Comparison of ENCODE assay signal across 26 cellular contexts in genomic region chr2:12855508-12855907, GRCh38.
DNase-seq lines count a peak whose midpoint lies in the region; ATAC-seq, FAIRE-seq and TF ChIP-seq lines count a peak whose summit lies in the region.
"Had no signal": no experiment of that assay in that cellular context is flagged by ENCODE, and none has a peak within 500 bp of the region (broad histone marks: within the 10 kb centered on the region; RNA-seq: fewer than 3 reads in every experiment).

No MANE protein-coding gene starts in this region.

- peak overlapping the region in 6 of 7 donors; percentile 3 to 43 (median 27) for H3K27ac Mint-ChIP-seq in CD4-positive, alpha-beta memory T cell
- peak overlapping the region; percentile 5 for H3K27ac Mint-ChIP-seq in T-helper 2 cell treated with Interferon-gamma antibody and Interleukin-4, amounts not matched to agents 5 μg/mL and 100 μg/mL, for 36 hours
- H3K27ac Mint-ChIP-seq in effector memory CD8-positive, alpha-beta T cell = no peak overlapping the region

- no peak for TF ChIP-seq CTCF in adrenal gland (IDR thresholded peaks at IDR 0.05)
- no peak for TF ChIP-seq CTCF in kidney (IDR thresholded peaks at IDR 0.05; ENCODE audit: borderline replicate concordance, extremely low read depth, insufficient read depth)

- CTCF ChIA-PET in CD4-positive, alpha-beta memory T cell (lab: Charles Lee; ENCODE audit: partially characterized antibody) = interaction anchor here (0.9 kb wide), 1 partner anchor 152 kb away, joined by 3 read pairs; no protein-coding TSS in a partner anchor

- peaks cover 0 to 2% (median 0%) of the 10 kb centered on the region in 8 donors for H3K9me3 Mint-ChIP-seq in CD4-positive, alpha-beta memory T cell
- peaks cover 1% of the 10 kb centered on the region for H3K9me3 Mint-ChIP-seq in T-helper 2 cell treated with Interferon-gamma antibody and Interleukin-4, amounts not matched to agents 5 μg/mL and 100 μg/mL, for 36 hours
- no peaks in the 10 kb centered on the region for H3K9me3 Mint-ChIP-seq in effector memory CD8-positive, alpha-beta T cell

- no peaks in the 10 kb centered on the region for H3K36me3 ChIP-seq in CD4-positive, alpha-beta memory T cell (ENCODE audit: insufficient read depth, low read length)
- no peaks in the 10 kb centered on the region for H3K36me3 ChIP-seq in adrenal gland (replicated peaks in 1 of 2)
- no peaks in the 10 kb centered on the region; the same call in 1 of the 2 replicates for H3K36me3 ChIP-seq in HAP-1 (replicated peaks)
- no peaks in the 10 kb centered on the region for H3K36me3 ChIP-seq in kidney (ENCODE audit: control insufficient read depth in 1 of 2, insufficient read depth in 2 of 2, low read length in 2 of 2)
- H3K36me3 ChIP-seq: left lung, ovary, SJSA1, spleen had no signal

- no peak for FAIRE-seq in kidney (lab: Jason Lieb, UNC)
- FAIRE-seq: GM19239 had no signal

- H3K4me3 ChIP-seq in CD4-positive, alpha-beta memory T cell (ENCODE audit: low read length in 2 of 2) = no peak overlapping the region
- H3K4me3 ChIP-seq in adrenal gland (no peak overlapping the region), HAP-1 (no peak overlapping the region), kidney (ENCODE audit: low read length in 2 of 2) (no peak overlapping the region)
- H3K4me3 ChIP-seq: dorsolateral prefrontal cortex, GM23248, left lung, ovary, SJSA1, spleen had no signal

- peaks cover 0 to 10% (median 2%) of the 10 kb centered on the region in 4 donors for H3K4me1 Mint-ChIP-seq in CD4-positive, alpha-beta memory T cell
- H3K4me1 Mint-ChIP-seq in T-helper 2 cell treated with Interferon-gamma antibody and Interleukin-4, amounts not matched to agents 5 μg/mL and 100 μg/mL, for 36 hours (ENCODE audit: low read depth) = peaks cover 25% of the 10 kb centered on the region
- H3K4me1 Mint-ChIP-seq in effector memory CD8-positive, alpha-beta T cell (ENCODE audit: low read depth in 2 of 2) = peaks cover 20 to 24% of the 10 kb centered on the region in 2 donors

- no peak overlapping the region for H3K9ac ChIP-seq in kidney (ENCODE audit: low read length in 2 of 2)
- H3K9ac ChIP-seq: GM23248 had no signal

- H3K27me3 Mint-ChIP-seq in CD4-positive, alpha-beta memory T cell = peaks cover 0 to 3% of the 10 kb centered on the region in 2 donors
- H3K27me3 Mint-ChIP-seq in T-helper 2 cell treated with Interferon-gamma antibody and Interleukin-4, amounts not matched to agents 5 μg/mL and 100 μg/mL, for 36 hours (ENCODE audit: low read depth) = peaks cover 8% of the 10 kb centered on the region
- no peaks in the 10 kb centered on the region for H3K27me3 Mint-ChIP-seq in effector memory CD8-positive, alpha-beta T cell

- no peak for DNase-seq in activated CD4-positive, CD25-positive, alpha-beta regulatory T cell (lab: John Stamatoyannopoulos, UW)
- DNase-seq in CD4-positive, alpha-beta memory T cell = peak in 4 of 5 donors; percentile 24 to 38 (median 34)
- peak; percentile 23 for DNase-seq in T-helper 2 cell treated with Interferon-gamma antibody and Interleukin-4, amounts not matched to agents 5 μg/mL and 100 μg/mL, for 36 hours (ENCODE audit: low spot score)
- peak in 2 of 3 experiments; percentile 7 to 13 for DNase-seq in effector memory CD8-positive, alpha-beta T cell
- DNase-seq in adrenal gland = no peak
- no peak for DNase-seq in HAP-1 (ENCODE audit: low spot score in 2 of 2)
- no peak for DNase-seq in kidney
- DNase-seq: activated effector memory CD4-positive, alpha-beta T cell treated with Interleukin-2 at 50 U/mL for 16 hours; AML-193; dorsolateral prefrontal cortex; GM23248; Kasumi-1; left lung; NCI-H1092 treated with DMSO at 0.1 percent for 48 hours; NCI-H2081; NCI-H446 treated with DMSO at 0.1 percent for 48 hours; ovary; spleen; stimulated activated CD4-positive, alpha-beta T cell treated with anti-CD3 and anti-CD28 coated beads, Interleukin-4, amount 100 ng/mL, for 4 hours; trophoblast cell had no signal

- no peak overlapping the region for H3K27ac ChIP-seq in CD4-positive, alpha-beta memory T cell (ENCODE audit: low read depth, low read length)
- H3K27ac ChIP-seq in adrenal gland (no peak overlapping the region), kidney (ENCODE audit: low read depth in 2 of 2, low read length in 2 of 2) (no peak overlapping the region)
- H3K27ac ChIP-seq: 22Rv1, dorsolateral prefrontal cortex, epithelial cell of prostate, left lung, ovary had no signal

- H3K36me3 Mint-ChIP-seq in CD4-positive, alpha-beta memory T cell = no peaks in the 10 kb centered on the region
- H3K36me3 Mint-ChIP-seq in T-helper 2 cell treated with Interferon-gamma antibody and Interleukin-4, amounts not matched to agents 5 μg/mL and 100 μg/mL, for 36 hours (ENCODE audit: low read depth) = peaks cover 4% of the 10 kb centered on the region
- peaks cover 4% of the 10 kb centered on the region for H3K36me3 Mint-ChIP-seq in effector memory CD8-positive, alpha-beta T cell (ENCODE audit: insufficient read depth)

- H3K4me3 Mint-ChIP-seq in CD4-positive, alpha-beta memory T cell = peak overlapping the region in 2 of 8 donors; percentile 13 to 24
- H3K4me3 Mint-ChIP-seq in T-helper 2 cell treated with Interferon-gamma antibody and Interleukin-4, amounts not matched to agents 5 μg/mL and 100 μg/mL, for 36 hours = peak overlapping the region; percentile 64
- H3K4me3 Mint-ChIP-seq in effector memory CD8-positive, alpha-beta T cell = peak overlapping the region in 1 of 2 donors; percentile 32

- ATAC-seq in activated CD4-positive, CD25-positive, alpha-beta regulatory T cell treated with anti-CD3 and anti-CD28 coated beads, Interleukin-2, amount 50 U/mL, for 24 hours = peak; percentile 65 to 74
- peak; percentile 53 for ATAC-seq in effector memory CD8-positive, alpha-beta T cell (replicated peaks)
- ATAC-seq: left lung; naive thymus-derived CD8-positive, alpha-beta T cell had no signal

- no peaks in the 10 kb centered on the region for H3K9me3 ChIP-seq in CD4-positive, alpha-beta memory T cell (ENCODE audit: control insufficient read depth in 1 of 2, low read length in 2 of 2)
- H3K9me3 ChIP-seq in adrenal gland (replicated peaks in 1 of 3) (no peaks in the 10 kb centered on the region), HAP-1 (no peaks in the 10 kb centered on the region), kidney (ENCODE audit: control insufficient read depth in 1 of 2, low read length in 2 of 2) (no peaks in the 10 kb centered on the region)
- H3K9me3 ChIP-seq: ovary, spleen had no signal

- peaks cover 57% of the 10 kb centered on the region for H3K4me1 ChIP-seq in CD4-positive, alpha-beta memory T cell (ENCODE audit: insufficient read depth, low read length)
- no peaks in the 10 kb centered on the region for H3K4me1 ChIP-seq in adrenal gland (replicated peaks in 1 of 2)
- H3K4me1 ChIP-seq in HAP-1 = no peaks in the 10 kb centered on the region
- H3K4me1 ChIP-seq in kidney (ENCODE audit: control insufficient read depth in 1 of 2, insufficient read depth in 1 of 2, low read depth in 1 of 2, low read length in 2 of 2) = no peaks in the 10 kb centered on the region

- no peak for TF ChIP-seq POLR2A in adrenal gland (IDR thresholded peaks at IDR 0.05)

- in situ Hi-C loops in HAP-1 (cut with MboI; ENCODE audit: low sequenced_read_pairs) = no loop called here

- intact Hi-C loops in CD4-positive, alpha-beta memory T cell (cut with micrococcal nuclease) = no loop called here
- intact Hi-C loops in adrenal gland (cut with DNase I) (no loop called here), kidney (cut with DNase I) (no loop called here)

- H3K27me3 ChIP-seq in CD4-positive, alpha-beta memory T cell (ENCODE audit: insufficient read depth, low read length) = no peaks in the 10 kb centered on the region
- H3K27me3 ChIP-seq in adrenal gland = no peaks in the 10 kb centered on the region
- H3K27me3 ChIP-seq in HAP-1 (ENCODE audit: low read depth) = no peaks in the 10 kb centered on the region
- H3K27me3 ChIP-seq: dorsolateral prefrontal cortex, left lung, ovary, SJSA1, spleen had no signal

- POLR2A ChIA-PET in CD4-positive, alpha-beta memory T cell (lab: Charles Lee; ENCODE audit: partially characterized antibody) = interaction anchor here (1.0 kb wide), 2 partner anchors 127 to 132 kb away, joined by 3 to 4 read pairs; no protein-coding TSS in a partner anchor

Comparison
In these comparisons a context has a peak if more than half of its experiments do, and no peak if none do; other contexts are left out.
1. DNase-seq: peak in CD4-positive, alpha-beta memory T cell (4 of 5), T-helper 2 cell treated with Interferon-gamma antibody and Interleukin-4, amounts not matched to agents 5 μg/mL and 100 μg/mL, for 36 hours (single experiment) and effector memory CD8-positive, alpha-beta T cell (2 of 3); none in activated CD4-positive, CD25-positive, alpha-beta regulatory T cell (0 of 4), adrenal gland (0 of 7), HAP-1 (0 of 2) and kidney (single experiment).
2. H3K27ac Mint-ChIP-seq: peak in CD4-positive, alpha-beta memory T cell (6 of 7) and T-helper 2 cell treated with Interferon-gamma antibody and Interleukin-4, amounts not matched to agents 5 μg/mL and 100 μg/mL, for 36 hours (single experiment); none in effector memory CD8-positive, alpha-beta T cell (0 of 2).